9 cellular contexts compared by ENCODE assay signal in the genomic region with DNA sequence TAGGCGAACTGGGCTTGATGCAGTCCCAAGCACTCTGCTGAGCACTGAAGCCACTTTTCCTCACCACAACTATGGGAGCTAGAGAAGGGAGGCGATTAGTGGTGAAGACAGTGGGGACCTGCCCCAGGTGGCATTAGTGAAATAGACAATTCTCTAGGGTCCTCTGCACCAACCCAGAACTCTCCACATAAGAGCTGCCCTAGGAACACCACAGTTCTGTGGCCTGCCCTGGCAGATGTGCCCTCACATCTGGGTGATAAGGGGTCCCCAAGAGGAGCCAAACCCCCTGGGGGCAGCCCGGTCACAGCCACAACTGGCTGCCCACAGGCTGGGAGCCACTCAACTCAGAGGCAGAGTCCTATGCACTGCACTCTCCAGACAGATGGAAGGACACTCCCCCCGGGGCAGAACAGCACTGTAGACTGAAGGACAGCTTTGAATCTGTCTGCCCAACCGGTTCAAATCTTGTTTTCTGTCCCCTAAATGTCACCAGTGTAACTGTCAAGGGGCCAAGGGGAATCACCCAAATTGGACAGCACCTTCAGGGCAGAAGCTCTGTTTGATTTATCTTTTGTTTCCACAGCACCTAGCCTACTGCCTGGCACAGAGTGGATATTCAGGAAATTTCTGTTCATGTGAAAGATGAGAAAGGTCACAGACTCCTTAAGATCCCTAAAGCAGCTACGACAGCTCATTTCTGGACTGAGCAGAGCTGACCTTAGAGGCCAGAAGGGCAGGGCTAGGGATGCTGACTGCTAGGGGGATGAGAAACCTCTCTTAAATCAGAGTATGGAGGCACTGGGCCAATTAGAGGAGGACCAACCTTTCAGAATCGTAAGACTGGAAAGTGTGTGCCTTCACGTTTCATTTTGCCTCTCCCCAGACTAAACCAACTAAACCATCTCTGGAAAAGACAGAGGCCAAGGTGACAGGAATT. TPM values are rescaled to one million over a fixed set of nuclear protein-coding genes. Genes with fewer than 3 reads are reported as not detected.
DNase-seq lines count a peak whose midpoint lies in the region; ATAC-seq and TF ChIP-seq lines count a peak whose summit lies in the region.
"Had no signal": no experiment of that assay in that cellular context is flagged by ENCODE, and none has a peak within 500 bp of the region (broad histone marks: within the 10 kb centered on the region; RNA-seq: fewer than 3 reads in every experiment).

No MANE protein-coding gene starts in this region.

- CTCF ChIA-PET in activated CD4-positive, alpha-beta memory T cell treated with anti-CD3 and anti-CD28 coated beads, Interleukin-2, amount 10 ng/mL, durations not matched to agents 7 days and 5 days (lab: Charles Lee), result no interaction called here
- CTCF ChIA-PET in Calu3 (lab: Charles Lee), result interaction anchor here (0.6 to 1.1 kb wide), 2 partner anchors 71 to 72 kb away, joined by 3 read pairs; no protein-coding TSS in a partner anchor

- H3K9me3 Mint-ChIP-seq in activated CD4-positive, alpha-beta memory T cell treated with anti-CD3 and anti-CD28 coated beads, Interleukin-2, amount 10 ng/mL, durations not matched to agents 7 days and 5 days, result no peaks in the 10 kb centered on the region
- H3K9me3 Mint-ChIP-seq in Calu3 (ENCODE audit: low read depth, unreplicated experiment), result no peaks in the 10 kb centered on the region

- H3K4me1 ChIP-seq in neutrophil (ENCODE audit: control insufficient read depth in 1 of 2, insufficient read depth in 1 of 2, low read depth in 1 of 2, low read length in 1 of 2) (peaks cover 5% of the 10 kb centered on the region in 2 experiments), ascending aorta (peaks cover 0 to 8% of the 10 kb centered on the region in 2 donors)

- H3K36me3 ChIP-seq in neutrophil (peaks cover 45% of the 10 kb centered on the region), ascending aorta (no peaks in the 10 kb centered on the region)
- H3K36me3 ChIP-seq: right lobe of liver had no signal

- H3K9me3 ChIP-seq in neutrophil (no peaks in the 10 kb centered on the region), ascending aorta (no peaks in the 10 kb centered on the region)
- H3K9me3 ChIP-seq: right lobe of liver had no signal

- TF ChIP-seq CTCF in neutrophil (IDR thresholded peaks at IDR 0.05) (no peak), Calu3 (IDR thresholded peaks at IDR 0.05; ENCODE audit: unreplicated experiment) (no peak), ascending aorta (IDR thresholded peaks at IDR 0.05) (no peak)

- H3K36me3 Mint-ChIP-seq in activated CD4-positive, alpha-beta memory T cell treated with anti-CD3 and anti-CD28 coated beads, Interleukin-2, amount 10 ng/mL, durations not matched to agents 7 days and 5 days (ENCODE audit: low read depth), result peaks cover 36% of the 10 kb centered on the region
- peaks cover 3% of the 10 kb centered on the region for H3K36me3 Mint-ChIP-seq in Calu3 (ENCODE audit: insufficient read depth, unreplicated experiment)

- H3K27me3 ChIP-seq in neutrophil, result no peaks in the 10 kb centered on the region
- no peaks in the 10 kb centered on the region for H3K27me3 ChIP-seq in ascending aorta
- H3K27me3 ChIP-seq: right lobe of liver had no signal

- peaks cover 47% of the 10 kb centered on the region for H3K4me1 Mint-ChIP-seq in activated CD4-positive, alpha-beta memory T cell treated with anti-CD3 and anti-CD28 coated beads, Interleukin-2, amount 10 ng/mL, durations not matched to agents 7 days and 5 days
- H3K4me1 Mint-ChIP-seq in Calu3 (ENCODE audit: low read depth, unreplicated experiment), result peaks cover 8% of the 10 kb centered on the region

- no peak for DNase-seq in activated CD4-positive, alpha-beta memory T cell treated with anti-CD3 and anti-CD28 coated beads, Interleukin-2, amount 10 ng/mL, durations not matched to agents 7 days and 5 days
- DNase-seq in LoVo (ENCODE audit: low spot score) (no peak), dermis blood vessel endothelial cell (no peak), Calu3 (no peak), ascending aorta (ENCODE audit: low spot score in 2 of 2) (no peak)
- DNase-seq: right lobe of liver had no signal

- no peak overlapping the region for H3K4me3 ChIP-seq in neutrophil (ENCODE audit: low read depth in 1 of 2, low read length in 1 of 2)
- H3K4me3 ChIP-seq in ascending aorta, result no peak overlapping the region
- H3K4me3 ChIP-seq: right lobe of liver had no signal

- H3K27me3 Mint-ChIP-seq in activated CD4-positive, alpha-beta memory T cell treated with anti-CD3 and anti-CD28 coated beads, Interleukin-2, amount 10 ng/mL, durations not matched to agents 7 days and 5 days, result no peaks in the 10 kb centered on the region
- no peaks in the 10 kb centered on the region for H3K27me3 Mint-ChIP-seq in Calu3 (ENCODE audit: unreplicated experiment)

- peak overlapping the region; percentile 48 for H3K27ac Mint-ChIP-seq in activated CD4-positive, alpha-beta memory T cell treated with anti-CD3 and anti-CD28 coated beads, Interleukin-2, amount 10 ng/mL, durations not matched to agents 7 days and 5 days
- H3K27ac Mint-ChIP-seq in Calu3 (ENCODE audit: unreplicated experiment), result no peak overlapping the region

- POLR2A ChIA-PET in activated CD4-positive, alpha-beta memory T cell treated with anti-CD3 and anti-CD28 coated beads, Interleukin-2, amount 10 ng/mL, durations not matched to agents 7 days and 5 days (lab: Charles Lee), result interaction anchor here (1.0 kb wide), 1 partner anchor 19 kb away, joined by 3 read pairs; no protein-coding TSS in a partner anchor

- peak; percentile 14 for ATAC-seq in GM18502 (IDR thresholded peaks at IDR 0.05; ENCODE audit: poor library complexity, unreplicated experiment)
- ATAC-seq in HG02588 (IDR thresholded peaks at IDR 0.05; ENCODE audit: unreplicated experiment), result peak; percentile 25

- intact Hi-C loops in Calu3 (cut with micrococcal nuclease; ENCODE audit: unreplicated experiment), result no loop called here
- intact Hi-C loops in ascending aorta (cut with DNase I), result no loop called here

- H3K4me3 Mint-ChIP-seq in activated CD4-positive, alpha-beta memory T cell treated with anti-CD3 and anti-CD28 coated beads, Interleukin-2, amount 10 ng/mL, durations not matched to agents 7 days and 5 days, result no peak overlapping the region
- H3K4me3 Mint-ChIP-seq in Calu3 (ENCODE audit: low read depth, unreplicated experiment), result no peak overlapping the region

- BruUV-seq in Calu3 (replicated peaks; lab: Mats Ljungman, UMichigan), result no TSS peak

- peak overlapping the region; percentile 23 for H3K27ac ChIP-seq in neutrophil
- H3K27ac ChIP-seq in ascending aorta, result no peak overlapping the region
- H3K27ac ChIP-seq: right lobe of liver had no signal

RNA-seq across cellular contexts. Expression of a gene that starts 41.2 kb away (rescaled TPM):
- total RNA-seq in activated CD4-positive, alpha-beta memory T cell treated with anti-CD3 and anti-CD28 coated beads, Interleukin-2, amount 10 ng/mL, durations not matched to agents 7 days and 5 days, result 10 to 100 TPM; 43.6 to 44.4 TPM
- total RNA-seq in dermis blood vessel endothelial cell (36.9 TPM in 2 replicates), Calu3 (2022) (9.8 and 11.8 TPM in 2 replicates), ascending aorta (27.5 TPM)
